4 cellular contexts compared by ENCODE assay signal in the genomic region with DNA sequence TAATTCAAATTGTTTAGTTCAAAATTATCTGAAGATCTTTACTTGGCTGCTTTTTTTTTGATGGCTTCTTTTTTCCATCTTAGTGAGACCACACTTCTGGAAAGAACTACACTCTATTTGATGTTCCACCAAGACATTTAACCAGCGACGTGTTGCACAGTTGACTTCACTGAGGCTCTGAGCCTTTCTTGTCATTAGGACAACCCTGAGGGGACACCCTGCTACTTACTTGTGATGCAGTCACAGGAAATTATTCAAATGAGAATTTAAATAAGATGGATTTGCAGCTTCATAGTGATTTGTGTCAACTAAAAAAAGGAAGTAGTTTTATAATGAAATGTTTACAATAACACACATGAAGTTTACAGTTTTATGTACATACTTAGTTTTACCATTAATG.
TF ChIP-seq lines count a peak whose summit lies in the region.

No MANE protein-coding gene starts in this region.

TF ChIP-seq in SK-N-SH, 30 proteins besides CTCF, POLR2A, EP300 and RAD21 (continues in another document):
- TF ChIP-seq NFIC (IDR thresholded peaks at IDR 0.05; ENCODE audit: borderline replicate concordance) (no peak), RFX5 (IDR thresholded peaks at IDR 0.05; ENCODE audit: low read length) (no peak), MXI1 (IDR thresholded peaks at IDR 0.05; ENCODE audit: low read depth, low read length) (no peak), SIN3A (IDR thresholded peaks at IDR 0.05; ENCODE audit: borderline replicate concordance, low read depth, low read length) (no peak)
- TF ChIP-seq, protein P1, sequence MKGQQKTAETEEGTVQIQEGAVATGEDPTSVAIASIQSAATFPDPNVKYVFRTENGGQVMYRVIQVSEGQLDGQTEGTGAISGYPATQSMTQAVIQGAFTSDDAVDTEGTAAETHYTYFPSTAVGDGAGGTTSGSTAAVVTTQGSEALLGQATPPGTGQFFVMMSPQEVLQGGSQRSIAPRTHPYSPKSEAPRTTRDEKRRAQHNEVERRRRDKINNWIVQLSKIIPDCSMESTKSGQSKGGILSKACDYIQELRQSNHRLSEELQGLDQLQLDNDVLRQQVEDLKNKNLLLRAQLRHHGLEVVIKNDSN (IDR thresholded peaks at IDR 0.05; ENCODE audit: borderline replicate concordance, low read depth) = no peak
- TF ChIP-seq, protein P2, sequence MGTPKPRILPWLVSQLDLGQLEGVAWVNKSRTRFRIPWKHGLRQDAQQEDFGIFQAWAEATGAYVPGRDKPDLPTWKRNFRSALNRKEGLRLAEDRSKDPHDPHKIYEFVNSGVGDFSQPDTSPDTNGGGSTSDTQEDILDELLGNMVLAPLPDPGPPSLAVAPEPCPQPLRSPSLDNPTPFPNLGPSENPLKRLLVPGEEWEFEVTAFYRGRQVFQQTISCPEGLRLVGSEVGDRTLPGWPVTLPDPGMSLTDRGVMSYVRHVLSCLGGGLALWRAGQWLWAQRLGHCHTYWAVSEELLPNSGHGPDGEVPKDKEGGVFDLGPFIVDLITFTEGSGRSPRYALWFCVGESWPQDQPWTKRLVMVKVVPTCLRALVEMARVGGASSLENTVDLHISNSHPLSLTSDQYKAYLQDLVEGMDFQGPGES (IDR thresholded peaks at IDR 0.05; ENCODE audit: low read depth, low read length) = no peak
- TF ChIP-seq, protein P3, sequence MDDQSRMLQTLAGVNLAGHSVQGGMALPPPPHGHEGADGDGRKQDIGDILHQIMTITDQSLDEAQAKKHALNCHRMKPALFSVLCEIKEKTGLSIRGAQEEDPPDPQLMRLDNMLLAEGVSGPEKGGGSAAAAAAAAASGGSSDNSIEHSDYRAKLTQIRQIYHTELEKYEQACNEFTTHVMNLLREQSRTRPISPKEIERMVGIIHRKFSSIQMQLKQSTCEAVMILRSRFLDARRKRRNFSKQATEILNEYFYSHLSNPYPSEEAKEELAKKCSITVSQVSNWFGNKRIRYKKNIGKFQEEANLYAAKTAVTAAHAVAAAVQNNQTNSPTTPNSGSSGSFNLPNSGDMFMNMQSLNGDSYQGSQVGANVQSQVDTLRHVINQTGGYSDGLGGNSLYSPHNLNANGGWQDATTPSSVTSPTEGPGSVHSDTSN (IDR thresholded peaks at IDR 0.05) = no peak

TF ChIP-seq in SK-N-SH treated with all-trans-retinoic acid at 6 μM for 48 hours, 23 proteins besides CTCF, POLR2A, EP300 and RAD21:
- TF ChIP-seq ZFP30 (CRISPR knock-in tag; IDR thresholded peaks at IDR 0.05) (no peak), ZC3H10 (CRISPR knock-in tag; IDR thresholded peaks at IDR 0.05) (no peak), RARB (CRISPR knock-in tag; IDR thresholded peaks at IDR 0.05) (no peak), ZNF8 (CRISPR knock-in tag; IDR thresholded peaks at IDR 0.05) (no peak), SNAI2 (CRISPR knock-in tag; IDR thresholded peaks at IDR 0.05) (no peak), GLIS3 (CRISPR knock-in tag; IDR thresholded peaks at IDR 0.05) (no peak), ZFP3 (CRISPR knock-in tag; IDR thresholded peaks at IDR 0.05) (no peak), OSR1 (CRISPR knock-in tag; IDR thresholded peaks at IDR 0.05) (no peak), ARNTL (CRISPR knock-in tag; IDR thresholded peaks at IDR 0.05; ENCODE audit: borderline replicate concordance, low read depth) (no peak), BACH2 (CRISPR knock-in tag; IDR thresholded peaks at IDR 0.05; ENCODE audit: borderline replicate concordance) (no peak)
- TF ChIP-seq, protein P4, sequence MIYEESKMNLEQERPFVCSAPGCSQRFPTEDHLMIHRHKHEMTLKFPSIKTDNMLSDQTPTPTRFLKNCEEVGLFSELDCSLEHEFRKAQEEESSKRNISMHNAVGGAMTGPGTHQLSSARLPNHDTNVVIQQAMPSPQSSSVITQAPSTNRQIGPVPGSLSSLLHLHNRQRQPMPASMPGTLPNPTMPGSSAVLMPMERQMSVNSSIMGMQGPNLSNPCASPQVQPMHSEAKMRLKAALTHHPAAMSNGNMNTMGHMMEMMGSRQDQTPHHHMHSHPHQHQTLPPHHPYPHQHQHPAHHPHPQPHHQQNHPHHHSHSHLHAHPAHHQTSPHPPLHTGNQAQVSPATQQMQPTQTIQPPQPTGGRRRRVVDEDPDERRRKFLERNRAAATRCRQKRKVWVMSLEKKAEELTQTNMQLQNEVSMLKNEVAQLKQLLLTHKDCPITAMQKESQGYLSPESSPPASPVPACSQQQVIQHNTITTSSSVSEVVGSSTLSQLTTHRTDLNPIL (CRISPR knock-in tag; IDR thresholded peaks at IDR 0.05; ENCODE audit: low read depth) = no peak
- TF ChIP-seq, protein P5, sequence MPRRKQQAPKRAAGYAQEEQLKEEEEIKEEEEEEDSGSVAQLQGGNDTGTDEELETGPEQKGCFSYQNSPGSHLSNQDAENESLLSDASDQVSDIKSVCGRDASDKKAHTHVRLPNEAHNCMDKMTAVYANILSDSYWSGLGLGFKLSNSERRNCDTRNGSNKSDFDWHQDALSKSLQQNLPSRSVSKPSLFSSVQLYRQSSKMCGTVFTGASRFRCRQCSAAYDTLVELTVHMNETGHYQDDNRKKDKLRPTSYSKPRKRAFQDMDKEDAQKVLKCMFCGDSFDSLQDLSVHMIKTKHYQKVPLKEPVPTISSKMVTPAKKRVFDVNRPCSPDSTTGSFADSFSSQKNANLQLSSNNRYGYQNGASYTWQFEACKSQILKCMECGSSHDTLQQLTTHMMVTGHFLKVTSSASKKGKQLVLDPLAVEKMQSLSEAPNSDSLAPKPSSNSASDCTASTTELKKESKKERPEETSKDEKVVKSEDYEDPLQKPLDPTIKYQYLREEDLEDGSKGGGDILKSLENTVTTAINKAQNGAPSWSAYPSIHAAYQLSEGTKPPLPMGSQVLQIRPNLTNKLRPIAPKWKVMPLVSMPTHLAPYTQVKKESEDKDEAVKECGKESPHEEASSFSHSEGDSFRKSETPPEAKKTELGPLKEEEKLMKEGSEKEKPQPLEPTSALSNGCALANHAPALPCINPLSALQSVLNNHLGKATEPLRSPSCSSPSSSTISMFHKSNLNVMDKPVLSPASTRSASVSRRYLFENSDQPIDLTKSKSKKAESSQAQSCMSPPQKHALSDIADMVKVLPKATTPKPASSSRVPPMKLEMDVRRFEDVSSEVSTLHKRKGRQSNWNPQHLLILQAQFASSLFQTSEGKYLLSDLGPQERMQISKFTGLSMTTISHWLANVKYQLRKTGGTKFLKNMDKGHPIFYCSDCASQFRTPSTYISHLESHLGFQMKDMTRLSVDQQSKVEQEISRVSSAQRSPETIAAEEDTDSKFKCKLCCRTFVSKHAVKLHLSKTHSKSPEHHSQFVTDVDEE (CRISPR knock-in tag; IDR thresholded peaks at IDR 0.05) = no peak

TF ChIP-seq in IMR-90, 13 proteins besides CTCF, POLR2A, EP300 and RAD21:
- no peak for TF ChIP-seq CEBPB (IDR thresholded peaks at IDR 0.05; ENCODE audit: low read depth, low read length)
- TF ChIP-seq BHLHE40 (IDR thresholded peaks at IDR 0.05; ENCODE audit: low read depth, low read length) = no peak
- TF ChIP-seq, protein P6, sequence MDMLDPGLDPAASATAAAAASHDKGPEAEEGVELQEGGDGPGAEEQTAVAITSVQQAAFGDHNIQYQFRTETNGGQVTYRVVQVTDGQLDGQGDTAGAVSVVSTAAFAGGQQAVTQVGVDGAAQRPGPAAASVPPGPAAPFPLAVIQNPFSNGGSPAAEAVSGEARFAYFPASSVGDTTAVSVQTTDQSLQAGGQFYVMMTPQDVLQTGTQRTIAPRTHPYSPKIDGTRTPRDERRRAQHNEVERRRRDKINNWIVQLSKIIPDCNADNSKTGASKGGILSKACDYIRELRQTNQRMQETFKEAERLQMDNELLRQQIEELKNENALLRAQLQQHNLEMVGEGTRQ (IDR thresholded peaks at IDR 0.05; ENCODE audit: low read depth, low read length) = no peak
- no peak for TF ChIP-seq FOS (IDR thresholded peaks at IDR 0.05; ENCODE audit: low read depth, low read length)
- TF ChIP-seq CHD1 (IDR thresholded peaks at IDR 0.05; ENCODE audit: low read depth, low read length) = no peak
- TF ChIP-seq NFE2L2 (IDR thresholded peaks at IDR 0.05; ENCODE audit: low read depth, low read length) = no peak
TF ChIP-seq in IMR-90: peak in this region for 0.

TF ChIP-seq in neural cell, 6 proteins besides CTCF, POLR2A, EP300 and RAD21:
- TF ChIP-seq EZH2 (IDR thresholded peaks at IDR 0.05; ENCODE audit: borderline replicate concordance, insufficient read depth, low read length, poor library complexity, severe bottlenecking) (no peak), POLR2AphosphoS5 (IDR thresholded peaks at IDR 0.05) (no peak), MXI1 (conservative IDR thresholded peaks at IDR 0.05; ENCODE audit: poor library complexity, severe bottlenecking) (no peak), TAF1 (IDR thresholded peaks at IDR 0.05; ENCODE audit: low read depth) (no peak), SMC3 (conservative IDR thresholded peaks at IDR 0.05; ENCODE audit: poor library complexity) (no peak)
- TF ChIP-seq, protein P7, sequence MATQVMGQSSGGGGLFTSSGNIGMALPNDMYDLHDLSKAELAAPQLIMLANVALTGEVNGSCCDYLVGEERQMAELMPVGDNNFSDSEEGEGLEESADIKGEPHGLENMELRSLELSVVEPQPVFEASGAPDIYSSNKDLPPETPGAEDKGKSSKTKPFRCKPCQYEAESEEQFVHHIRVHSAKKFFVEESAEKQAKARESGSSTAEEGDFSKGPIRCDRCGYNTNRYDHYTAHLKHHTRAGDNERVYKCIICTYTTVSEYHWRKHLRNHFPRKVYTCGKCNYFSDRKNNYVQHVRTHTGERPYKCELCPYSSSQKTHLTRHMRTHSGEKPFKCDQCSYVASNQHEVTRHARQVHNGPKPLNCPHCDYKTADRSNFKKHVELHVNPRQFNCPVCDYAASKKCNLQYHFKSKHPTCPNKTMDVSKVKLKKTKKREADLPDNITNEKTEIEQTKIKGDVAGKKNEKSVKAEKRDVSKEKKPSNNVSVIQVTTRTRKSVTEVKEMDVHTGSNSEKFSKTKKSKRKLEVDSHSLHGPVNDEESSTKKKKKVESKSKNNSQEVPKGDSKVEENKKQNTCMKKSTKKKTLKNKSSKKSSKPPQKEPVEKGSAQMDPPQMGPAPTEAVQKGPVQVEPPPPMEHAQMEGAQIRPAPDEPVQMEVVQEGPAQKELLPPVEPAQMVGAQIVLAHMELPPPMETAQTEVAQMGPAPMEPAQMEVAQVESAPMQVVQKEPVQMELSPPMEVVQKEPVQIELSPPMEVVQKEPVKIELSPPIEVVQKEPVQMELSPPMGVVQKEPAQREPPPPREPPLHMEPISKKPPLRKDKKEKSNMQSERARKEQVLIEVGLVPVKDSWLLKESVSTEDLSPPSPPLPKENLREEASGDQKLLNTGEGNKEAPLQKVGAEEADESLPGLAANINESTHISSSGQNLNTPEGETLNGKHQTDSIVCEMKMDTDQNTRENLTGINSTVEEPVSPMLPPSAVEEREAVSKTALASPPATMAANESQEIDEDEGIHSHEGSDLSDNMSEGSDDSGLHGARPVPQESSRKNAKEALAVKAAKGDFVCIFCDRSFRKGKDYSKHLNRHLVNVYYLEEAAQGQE (IDR thresholded peaks at IDR 0.05; ENCODE audit: borderline replicate concordance) = no peak
